In genomic region chr19:33304760-33305647, GRCh38 we compare ENCODE assay signal across 1 cellular context.
TF ChIP-seq lines count a peak whose summit lies in the region.

No MANE protein-coding gene starts in this region.

TF ChIP-seq in HepG2, 621 proteins besides CTCF, POLR2A, EP300 and RAD21 (continued from another document):
- no peak for TF ChIP-seq IRF1 (CRISPR knock-in tag; IDR thresholded peaks at IDR 0.05; ENCODE audit: low read depth)
- TF ChIP-seq ZSCAN29 (CRISPR knock-in tag; conservative IDR thresholded peaks at IDR 0.05) = no peak
- TF ChIP-seq ZNF280B (CRISPR knock-in tag; IDR thresholded peaks at IDR 0.05; ENCODE audit: borderline replicate concordance) = no peak
- TF ChIP-seq MYC (CRISPR knock-in tag; IDR thresholded peaks at IDR 0.05; ENCODE audit: borderline replicate concordance) = peak; percentile 32; the same call in 1 of the 2 replicates
- no peak for TF ChIP-seq HNF1B (CRISPR knock-in tag; IDR thresholded peaks at IDR 0.05)
- TF ChIP-seq ZNF619 (CRISPR knock-in tag; IDR thresholded peaks at IDR 0.05) = no peak
- TF ChIP-seq ZNF354B (CRISPR knock-in tag; IDR thresholded peaks at IDR 0.05) = no peak
- no peak for TF ChIP-seq MXI1 (IDR thresholded peaks at IDR 0.05; ENCODE audit: borderline replicate concordance, low read depth, low read length)
- no peak for TF ChIP-seq YEATS2 (CRISPR knock-in tag; IDR thresholded peaks at IDR 0.05; ENCODE audit: borderline replicate concordance)
- TF ChIP-seq JUNB (CRISPR knock-in tag; IDR thresholded peaks at IDR 0.05; ENCODE audit: borderline replicate concordance) = peak; percentile 44; the same call in 1 of the 2 replicates
- TF ChIP-seq CCDC6 (CRISPR knock-in tag; IDR thresholded peaks at IDR 0.05) = 0 out of 2 replicates have a peak, but pooled peaks have one; percentile 36
- TF ChIP-seq HOXD1 (CRISPR knock-in tag; IDR thresholded peaks at IDR 0.05) = no peak
- TF ChIP-seq HOMEZ (CRISPR knock-in tag; IDR thresholded peaks at IDR 0.05; ENCODE audit: low read depth) = no peak
- no peak for TF ChIP-seq GFI1 (CRISPR knock-in tag; IDR thresholded peaks at IDR 0.05; ENCODE audit: borderline replicate concordance)
- no peak for TF ChIP-seq TGIF2 (CRISPR knock-in tag; IDR thresholded peaks at IDR 0.05)
